In genomic region chr13:109271555-109271954, GRCh38 we compare ENCODE assay signal across 22 cellular contexts.
DNase-seq lines count a peak whose midpoint lies in the region; ATAC-seq, FAIRE-seq and TF ChIP-seq lines count a peak whose summit lies in the region.
"Had no signal": no experiment of that assay in that cellular context is flagged by ENCODE, and none has a peak within 500 bp of the region (broad histone marks: within the 10 kb centered on the region; RNA-seq: fewer than 3 reads in every experiment).

No MANE protein-coding gene starts in this region.

- H3K27ac Mint-ChIP-seq in HFFc6: peak overlapping the region; percentile 29; the same call in 1 of the 2 replicates
- H3K27ac Mint-ChIP-seq: activated CD4-positive, alpha-beta T cell treated with anti-CD3 and anti-CD28 coated beads, Interleukin-2, amount 10 ng/mL, durations not matched to agents 7 days and 5 days; activated naive CD8-positive, alpha-beta T cell treated with anti-CD3 and anti-CD28 coated beads, Interleukin-2, amount 10 ng/mL, durations not matched to agents 7 days and 5 days; CD4-positive, CD25-positive, alpha-beta regulatory T cell; T-helper 1 cell treated with Interleukin-12 subunit alpha and Interleukin-12 subunit beta and Interleukin-4 antibody, amounts not matched to agents 30 μg/mL and 1 μg/mL, for 36 hours had no signal

- dilution Hi-C loops in keratinocyte (cut with MboI; ENCODE audit: extremely low pct_ligation_motif_present, low sequenced_read_pairs): no loop called here

- TF ChIP-seq CTCF in A673 (conservative IDR thresholded peaks at IDR 0.05; ENCODE audit: low read depth, low read length) (no peak), HFFc6 (IDR thresholded peaks at IDR 0.05) (no peak), keratinocyte (optimal IDR thresholded peaks at IDR 0.05 in 1 of 3, IDR thresholded peaks at IDR 0.05 in 1 of 3, conservative IDR thresholded peaks at IDR 0.05 in 1 of 3; ENCODE audit: extremely low read depth in 1 of 3, insufficient read depth in 2 of 3, low read length in 3 of 3) (no peak)

- intact Hi-C loops in A673 (cut with micrococcal nuclease; ENCODE audit: unreplicated experiment): loop anchor here (5.0 kb wide), 1 partner anchor 119 kb away; no protein-coding TSS in a partner anchor

- peak overlapping the region; percentile 79 for H3K9ac ChIP-seq in keratinocyte (ENCODE audit: control insufficient read depth, extremely low read depth, insufficient read depth, low read length)

- POLR2A ChIA-PET in A673 (lab: Charles Lee; ENCODE audit: low non-redundant PET): no interaction called here

- TSS peak; percentile 96 for BruUV-seq in A673 (replicated peaks; lab: Mats Ljungman, UMichigan)

- no peaks in the 10 kb centered on the region for H3K36me3 Mint-ChIP-seq in HFFc6 (ENCODE audit: low read depth)
- H3K36me3 Mint-ChIP-seq: activated naive CD8-positive, alpha-beta T cell treated with anti-CD3 and anti-CD28 coated beads, Interleukin-2, amount 10 ng/mL, durations not matched to agents 7 days and 5 days had no signal

- FAIRE-seq in keratinocyte (lab: Jason Lieb, UNC): no peak
- FAIRE-seq: colon had no signal

- H3K79me2 ChIP-seq in keratinocyte (ENCODE audit: control insufficient read depth, insufficient read depth, low read length): peaks cover 15% of the 10 kb centered on the region

- H2AFZ ChIP-seq in keratinocyte (ENCODE audit: control insufficient read depth, low read length): no peak overlapping the region

- no peak for ATAC-seq in GM19328 (IDR thresholded peaks at IDR 0.05; ENCODE audit: unreplicated experiment)
- ATAC-seq: body of pancreas had no signal

- H4K20me1 ChIP-seq in keratinocyte (ENCODE audit: control insufficient read depth, extremely low read depth, insufficient read depth, low read length): no peaks in the 10 kb centered on the region

- H3K9me3 ChIP-seq in A673 (ENCODE audit: low read depth, low read length, poor library complexity, severe bottlenecking) (no peaks in the 10 kb centered on the region), SJSA1 (replicated peaks) (no peaks in the 10 kb centered on the region), keratinocyte (ENCODE audit: control insufficient read depth, low read depth, low read length) (no peaks in the 10 kb centered on the region)
- H3K9me3 ChIP-seq: body of pancreas, right atrium auricular region had no signal

- peak overlapping the region; percentile 90 for H3K4me2 ChIP-seq in keratinocyte (ENCODE audit: control insufficient read depth, extremely low read depth, insufficient read depth, low read depth, low read length)

- H3K9me3 Mint-ChIP-seq in HFFc6: no peaks in the 10 kb centered on the region
- H3K9me3 Mint-ChIP-seq: activated CD4-positive, alpha-beta T cell treated with anti-CD3 and anti-CD28 coated beads, Interleukin-2, amount 10 ng/mL, durations not matched to agents 7 days and 5 days; activated naive CD8-positive, alpha-beta T cell treated with anti-CD3 and anti-CD28 coated beads, Interleukin-2, amount 10 ng/mL, durations not matched to agents 7 days and 5 days; T-helper 1 cell treated with Interleukin-12 subunit alpha and Interleukin-12 subunit beta and Interleukin-4 antibody, amounts not matched to agents 30 μg/mL and 1 μg/mL, for 36 hours had no signal

- H3K27ac ChIP-seq in A673 (ENCODE audit: low read depth, low read length, poor library complexity, severe bottlenecking) (peak overlapping the region; percentile 49), SJSA1 (peak overlapping the region; percentile 90), keratinocyte (ENCODE audit: control insufficient read depth, insufficient read depth, low read length) (peak overlapping the region; percentile 88)
- H3K27ac ChIP-seq: body of pancreas had no signal

- H3K27me3 Mint-ChIP-seq in HFFc6 (ENCODE audit: insufficient read depth): no peaks in the 10 kb centered on the region
- H3K27me3 Mint-ChIP-seq: activated CD4-positive, alpha-beta T cell treated with anti-CD3 and anti-CD28 coated beads, Interleukin-2, amount 10 ng/mL, durations not matched to agents 7 days and 5 days; activated naive CD8-positive, alpha-beta T cell treated with anti-CD3 and anti-CD28 coated beads, Interleukin-2, amount 10 ng/mL, durations not matched to agents 7 days and 5 days had no signal

- H3K4me3 ChIP-seq in A673 (ENCODE audit: low read depth, low read length, poor library complexity, severe bottlenecking): no peak overlapping the region
- H3K4me3 ChIP-seq in SJSA1: peak overlapping the region; percentile 44
- H3K4me3 ChIP-seq in keratinocyte (ENCODE audit: control insufficient read depth in 2 of 3, extremely low read depth in 1 of 3, insufficient read depth in 2 of 3, low read depth in 1 of 3, low read length in 3 of 3): peak overlapping the region; percentile 38 to 74 (median 45)
- no peak overlapping the region for H3K4me3 ChIP-seq in H7 (ENCODE audit: insufficient read depth, low read depth, low read length)
- H3K4me3 ChIP-seq: body of pancreas had no signal

- peaks cover 18% of the 10 kb centered on the region for H3K4me1 ChIP-seq in A673 (ENCODE audit: insufficient read depth, low read length, poor library complexity, severe bottlenecking)
- H3K4me1 ChIP-seq in SJSA1 (replicated peaks): peaks cover 53% of the 10 kb centered on the region
- H3K4me1 ChIP-seq in keratinocyte (ENCODE audit: control insufficient read depth, extremely low read depth, insufficient read depth, low read length): peaks cover 25% of the 10 kb centered on the region
- H3K4me1 ChIP-seq: body of pancreas had no signal

- H3K4me3 Mint-ChIP-seq in HFFc6: no peak overlapping the region
- H3K4me3 Mint-ChIP-seq: activated CD4-positive, alpha-beta T cell treated with anti-CD3 and anti-CD28 coated beads, Interleukin-2, amount 10 ng/mL, durations not matched to agents 7 days and 5 days; activated naive CD8-positive, alpha-beta T cell treated with anti-CD3 and anti-CD28 coated beads, Interleukin-2, amount 10 ng/mL, durations not matched to agents 7 days and 5 days; CD4-positive, CD25-positive, alpha-beta regulatory T cell; T-helper 1 cell treated with Interleukin-12 subunit alpha and Interleukin-12 subunit beta and Interleukin-4 antibody, amounts not matched to agents 30 μg/mL and 1 μg/mL, for 36 hours had no signal

- DNase-seq in A673 (ENCODE audit: low spot score): no peak
- no peak for DNase-seq in HFFc6
- peak in 1 of 2 experiments; percentile 88 for DNase-seq in SJSA1 (ENCODE audit: low read depth in 1 of 2, low spot score in 2 of 2)
- DNase-seq in keratinocyte (ENCODE audit: low read depth, low spot score): no peak
- no peak for DNase-seq in NCI-H345 treated with DMSO at 0.1 percent for 48 hours (lab: John Stamatoyannopoulos, UW; ENCODE audit: unreplicated experiment)
- DNase-seq in H7: no peak
- no peak for DNase-seq in nucleus accumbens (lab: John Stamatoyannopoulos, UW)
- DNase-seq: activated CD4-positive, alpha-beta T cell treated with anti-CD3 and anti-CD28 coated beads, Interleukin-2, amount 10 ng/mL, durations not matched to agents 7 days and 5 days; activated CD8-positive, alpha-beta memory T cell treated with anti-CD3 and anti-CD28 coated beads, Interleukin-2, amount 50 U/mL, for 4 hours; activated naive CD8-positive, alpha-beta T cell treated with anti-CD3 and anti-CD28 coated beads, Interleukin-2, amount 10 ng/mL, durations not matched to agents 7 days and 5 days; body of pancreas; CD4-positive, CD25-positive, alpha-beta regulatory T cell; head of caudate nucleus; NCI-H1105; NCI-H2029 treated with DMSO at 0.1 percent for 48 hours; NCI-H446 treated with DMSO at 0.1 percent for 48 hours; SHP77 treated with DMSO at 0.1 percent for 48 hours; stimulated activated CD4-positive, alpha-beta T cell treated with anti-CD3 and anti-CD28 coated beads, Interleukin-15, amount 100 ng/mL, for 24 hours had no signal

- H3K27me3 ChIP-seq in A673 (replicated peaks; ENCODE audit: insufficient read depth, low read depth, low read length, poor library complexity) (no peaks in the 10 kb centered on the region), SJSA1 (replicated peaks) (no peaks in the 10 kb centered on the region), keratinocyte (ENCODE audit: control insufficient read depth, extremely low read depth, insufficient read depth, low read length) (no peaks in the 10 kb centered on the region), H7 (ENCODE audit: control insufficient read depth, insufficient read depth, low read length) (no peaks in the 10 kb centered on the region)
- H3K27me3 ChIP-seq: body of pancreas, right atrium auricular region had no signal

- H3K4me1 Mint-ChIP-seq in HFFc6 (ENCODE audit: low read depth): peaks cover 66% of the 10 kb centered on the region
- H3K4me1 Mint-ChIP-seq: activated CD4-positive, alpha-beta T cell treated with anti-CD3 and anti-CD28 coated beads, Interleukin-2, amount 10 ng/mL, durations not matched to agents 7 days and 5 days; activated naive CD8-positive, alpha-beta T cell treated with anti-CD3 and anti-CD28 coated beads, Interleukin-2, amount 10 ng/mL, durations not matched to agents 7 days and 5 days; CD4-positive, CD25-positive, alpha-beta regulatory T cell had no signal

- no peaks in the 10 kb centered on the region for H3K9me1 ChIP-seq in keratinocyte (ENCODE audit: control insufficient read depth, extremely low read depth, insufficient read depth, low read length)

- H3K36me3 ChIP-seq in A673 (ENCODE audit: insufficient read depth, low read length, poor library complexity, severe bottlenecking): no peaks in the 10 kb centered on the region
- peaks cover 80% of the 10 kb centered on the region for H3K36me3 ChIP-seq in SJSA1
- H3K36me3 ChIP-seq in keratinocyte (ENCODE audit: control insufficient read depth in 2 of 2, extremely low read depth in 1 of 2, insufficient read depth in 2 of 2, low read length in 2 of 2): peaks cover 0 to 6% of the 10 kb centered on the region in 2 experiments
- no peaks in the 10 kb centered on the region for H3K36me3 ChIP-seq in H7 (replicated peaks; ENCODE audit: control insufficient read depth, insufficient read depth, low read length)
- H3K36me3 ChIP-seq: right atrium auricular region had no signal

- CTCF ChIA-PET in A673 (lab: Charles Lee): no interaction called here

Comparison
In these comparisons a context has a peak if more than half of its experiments do, and no peak if none do; other contexts are left out.
1. H3K4me3 ChIP-seq: peak in SJSA1 (single experiment) and keratinocyte (3 of 3); none in A673 (single experiment) and H7 (single experiment).
2. Peak in every context shown above with its lines, with median percentiles within 50 percentile points of each other: H3K27ac ChIP-seq.